In the genomic region with DNA sequence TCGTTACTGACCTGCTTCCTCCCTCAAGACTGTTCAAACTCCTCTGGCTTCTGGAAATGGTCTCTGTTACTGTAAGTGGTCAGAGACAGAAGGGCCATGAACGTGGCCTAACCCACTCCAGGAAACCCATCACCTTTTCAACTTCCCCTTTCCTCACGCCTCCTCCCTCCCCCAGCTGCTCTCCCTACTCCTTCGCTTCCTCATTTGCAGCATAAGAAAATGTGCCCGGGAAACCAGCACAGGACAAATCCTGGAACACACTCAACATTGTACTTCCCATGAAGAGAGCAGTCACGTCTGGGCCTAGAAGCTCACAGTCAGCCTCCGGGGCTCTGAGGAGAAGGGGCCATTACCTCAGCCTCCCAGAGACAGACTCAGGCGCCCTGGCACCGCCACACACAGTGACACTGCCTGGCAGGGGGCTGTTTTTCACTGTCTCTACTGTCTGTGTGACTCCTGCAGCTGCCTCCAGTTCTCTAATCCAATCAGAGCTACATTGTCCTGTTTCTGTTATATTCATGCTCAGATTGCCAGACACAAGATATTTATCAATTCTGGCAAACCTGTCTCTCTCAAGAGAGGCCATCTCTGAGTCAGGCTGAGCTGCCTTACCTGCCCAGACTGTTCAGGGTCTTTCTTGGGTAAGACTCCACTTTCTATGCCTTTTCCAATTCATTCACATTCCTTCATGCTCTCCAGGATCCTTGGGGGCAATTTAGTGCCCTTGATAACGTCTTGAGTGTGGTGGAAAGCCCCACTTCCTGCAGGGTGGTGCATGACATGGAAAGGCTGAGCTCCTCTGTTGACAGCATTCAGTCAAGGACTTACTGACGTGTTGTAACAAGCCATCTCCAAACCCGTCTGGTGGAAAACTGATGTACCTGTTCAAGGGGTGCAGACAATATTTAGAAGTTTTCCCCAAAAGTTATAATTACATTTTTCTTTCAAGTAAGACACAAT, we compare ENCODE assay signal across 9 cellular contexts.
A peak's percentile ranks its signal among the peaks of the same experiment; 100 is the strongest.
DNase-seq lines count a peak whose midpoint lies in the region; ATAC-seq, FAIRE-seq and TF ChIP-seq lines count a peak whose summit lies in the region.
"Had no signal": no experiment of that assay in that cellular context is flagged by ENCODE, and none has a peak within 500 bp of the region (broad histone marks: within the 10 kb centered on the region; RNA-seq: fewer than 3 reads in every experiment).

No MANE protein-coding gene starts in this region.

- H3K36me3 Mint-ChIP-seq in astrocyte (ENCODE audit: low read depth, unreplicated experiment), result no peaks in the 10 kb centered on the region

- H3K27ac ChIP-seq in astrocyte (ENCODE audit: low read depth, low read length) (no peak overlapping the region), lower lobe of right lung (peak overlapping the region; percentile 43), stomach (peak overlapping the region in 2 of 5 donors; percentile 27 to 42)
- H3K27ac ChIP-seq: C4-2B had no signal

- 65 to 75% (median 71%) methylated on average over 12 of the region's 12 CpGs for WGBS in stomach, 5 donors

- H3K79me2 ChIP-seq in astrocyte (ENCODE audit: insufficient read depth, low read length), result no peaks in the 10 kb centered on the region

- no peaks in the 10 kb centered on the region for H3K9me3 Mint-ChIP-seq in astrocyte (ENCODE audit: unreplicated experiment)

- H3K9ac ChIP-seq in astrocyte (ENCODE audit: low read length), result no peak overlapping the region

- ATAC-seq in HG02884 (IDR thresholded peaks at IDR 0.05; ENCODE audit: unreplicated experiment) (peak; percentile 33), lower lobe of right lung (peak; percentile 77 to 87)

- H3K4me1 Mint-ChIP-seq in astrocyte (ENCODE audit: low read depth, unreplicated experiment), result peaks cover 3% of the 10 kb centered on the region

- no peaks in the 10 kb centered on the region for H4K20me1 ChIP-seq in astrocyte (ENCODE audit: insufficient read depth, low read length)

- FAIRE-seq in astrocyte (lab: Jason Lieb, UNC), result no peak
- no peak for FAIRE-seq in RCC 7860 (lab: Jason Lieb, UNC)

- intact Hi-C loops in lower lobe of right lung (cut with DNase I), result no loop called here
- intact Hi-C loops in stomach (cut with DNase I; ENCODE audit: low total_unique reads), result no loop called here

- peak overlapping the region; percentile 32 for H2AFZ ChIP-seq in astrocyte (ENCODE audit: low read depth, low read length)

- peaks cover 4% of the 10 kb centered on the region for H3K27me3 Mint-ChIP-seq in astrocyte (ENCODE audit: low read depth, unreplicated experiment)

- no peak for TF ChIP-seq EP300 in stomach (IDR thresholded peaks at IDR 0.05)

- H3K4me2 ChIP-seq in astrocyte (ENCODE audit: low read length), result no peak overlapping the region

- DNase-seq in AML-193 (lab: John Stamatoyannopoulos, UW) (peak; percentile 92 to 94), astrocyte (ENCODE audit: low read depth) (no peak), lower lobe of right lung (peak; percentile 60), RCC 7860 (ENCODE audit: low spot score) (no peak), NCI-H526 treated with DMSO at 0.1 percent for 48 hours (lab: John Stamatoyannopoulos, UW) (no peak), stomach (no peak)
- DNase-seq in activated CD8-positive, alpha-beta memory T cell treated with anti-CD3 and anti-CD28 coated beads, Interleukin-2, amount 50 U/mL, for 4 hours, result no peak

- TF ChIP-seq CTCF in astrocyte (IDR thresholded peaks at IDR 0.05; ENCODE audit: insufficient read depth, low read depth, low read length) (no peak), lower lobe of right lung (IDR thresholded peaks at IDR 0.05) (no peak), stomach (IDR thresholded peaks at IDR 0.05) (no peak)

- H3K9me3 ChIP-seq in astrocyte (ENCODE audit: insufficient read depth, low read depth, low read length), result no peaks in the 10 kb centered on the region
- no peaks in the 10 kb centered on the region for H3K9me3 ChIP-seq in lower lobe of right lung
- no peaks in the 10 kb centered on the region for H3K9me3 ChIP-seq in stomach

- H3K4me1 ChIP-seq in astrocyte (ENCODE audit: insufficient read depth, low read length), result no peaks in the 10 kb centered on the region
- peaks cover 45% of the 10 kb centered on the region for H3K4me1 ChIP-seq in lower lobe of right lung
- peaks cover 0 to 5% (median 0%) of the 10 kb centered on the region in 4 donors for H3K4me1 ChIP-seq in stomach

- peak overlapping the region; percentile 63 for H3K27ac Mint-ChIP-seq in astrocyte (ENCODE audit: unreplicated experiment)

- H3K4me3 Mint-ChIP-seq in astrocyte (ENCODE audit: unreplicated experiment), result no peak overlapping the region

- H3K36me3 ChIP-seq in astrocyte (ENCODE audit: insufficient read depth, low read length), result no peaks in the 10 kb centered on the region
- no peaks in the 10 kb centered on the region for H3K36me3 ChIP-seq in lower lobe of right lung
- H3K36me3 ChIP-seq in stomach, result no peaks in the 10 kb centered on the region

- H3K27me3 ChIP-seq in astrocyte (ENCODE audit: insufficient read depth, low read length), result no peaks in the 10 kb centered on the region
- no peaks in the 10 kb centered on the region for H3K27me3 ChIP-seq in lower lobe of right lung (ENCODE audit: low read depth)
- H3K27me3 ChIP-seq in stomach, result no peaks in the 10 kb centered on the region

- TF ChIP-seq POLR2A in stomach (IDR thresholded peaks at IDR 0.05), result no peak

- H3K4me3 ChIP-seq in astrocyte (ENCODE audit: insufficient read depth, low read depth, low read length), result no peak overlapping the region
- H3K4me3 ChIP-seq in lower lobe of right lung, result no peak overlapping the region
- H3K4me3 ChIP-seq in stomach, result no peak overlapping the region

Comparison
In these comparisons a context has a peak if more than half of its experiments do, and no peak if none do; other contexts are left out.
1. DNase-seq: peak in AML-193 (2 of 2) and lower lobe of right lung (single experiment); none in astrocyte (single experiment), activated CD8-positive, alpha-beta memory T cell treated with anti-CD3 and anti-CD28 coated beads, Interleukin-2, amount 50 U/mL, for 4 hours (single experiment), RCC 7860 (single experiment), NCI-H526 treated with DMSO at 0.1 percent for 48 hours (single experiment) and stomach (single experiment).